In genomic region chr3:130926504-130926903, GRCh38 we compare ENCODE assay signal across 19 cellular contexts. TPM values are rescaled to one million over a fixed set of nuclear protein-coding genes. Genes with fewer than 3 reads are reported as not detected.
DNase-seq lines count a peak whose midpoint lies in the region; ATAC-seq and TF ChIP-seq lines count a peak whose summit lies in the region.
"Had no signal": no experiment of that assay in that cellular context is flagged by ENCODE, and none has a peak within 500 bp of the region (broad histone marks: within the 10 kb centered on the region; RNA-seq: fewer than 3 reads in every experiment).

No MANE protein-coding gene starts in this region.

- H3K27me3 Mint-ChIP-seq in central memory CD8-positive, alpha-beta T cell: no peaks in the 10 kb centered on the region
- peaks cover 6% of the 10 kb centered on the region for H3K27me3 Mint-ChIP-seq in nephron progenitor cell (ENCODE audit: low read depth, poor library complexity)
- H3K27me3 Mint-ChIP-seq in activated T-helper 2 cell treated with anti-CD3 and anti-CD28 coated beads, Interferon-gamma antibody, Interleukin-2, Interleukin-4, amounts not matched to agents 10 μg/mL and 5 μg/mL and 100 μg/mL, durations not matched to agents 14 hours and 24 hours and 36 hours (ENCODE audit: low read depth): no peaks in the 10 kb centered on the region
- H3K27me3 Mint-ChIP-seq: CD4-positive, CD25-positive, alpha-beta regulatory T cell had no signal

- H3K9me3 Mint-ChIP-seq in central memory CD8-positive, alpha-beta T cell: peaks cover 9% of the 10 kb centered on the region
- H3K9me3 Mint-ChIP-seq in nephron progenitor cell: peaks cover 40% of the 10 kb centered on the region
- peaks cover 33% of the 10 kb centered on the region for H3K9me3 Mint-ChIP-seq in activated T-helper 2 cell treated with anti-CD3 and anti-CD28 coated beads, Interferon-gamma antibody, Interleukin-2, Interleukin-4, amounts not matched to agents 10 μg/mL and 5 μg/mL and 100 μg/mL, durations not matched to agents 14 hours and 24 hours and 36 hours

- peaks cover 13 to 40% (median 28%) of the 10 kb centered on the region in 11 experiments; a peak in 21 of 22 replicates for H3K36me3 ChIP-seq in BLaER1 treated with 17β-estradiol and CSF1 and Interleukin-3, amounts not matched to agents 10 nM and 100 nM
- peaks cover 17% of the 10 kb centered on the region; the same call in 1 of the 2 replicates for H3K36me3 ChIP-seq in OCI-LY1 (ENCODE audit: insufficient read depth, low read length)

- peaks cover 73% of the 10 kb centered on the region for H3K4me1 Mint-ChIP-seq in central memory CD8-positive, alpha-beta T cell
- H3K4me1 Mint-ChIP-seq in nephron progenitor cell: peaks cover 5% of the 10 kb centered on the region
- H3K4me1 Mint-ChIP-seq in activated T-helper 2 cell treated with anti-CD3 and anti-CD28 coated beads, Interferon-gamma antibody, Interleukin-2, Interleukin-4, amounts not matched to agents 10 μg/mL and 5 μg/mL and 100 μg/mL, durations not matched to agents 14 hours and 24 hours and 36 hours (ENCODE audit: low read depth): peaks cover 19% of the 10 kb centered on the region

- TF ChIP-seq CTCF in OCI-LY1 (IDR thresholded peaks at IDR 0.05; ENCODE audit: low read length) (no peak), nephron progenitor cell (IDR thresholded peaks at IDR 0.05) (no peak)

- no peak overlapping the region for H3K4me3 ChIP-seq in BLaER1 treated with 17β-estradiol and CSF1 and Interleukin-3, amounts not matched to agents 10 nM and 100 nM
- H3K4me3 ChIP-seq in OCI-LY1 (ENCODE audit: low read depth, low read length, poor library complexity, severe bottlenecking): no peak overlapping the region

- H3K27me3 ChIP-seq in BLaER1 treated with 17β-estradiol and CSF1 and Interleukin-3, amounts not matched to agents 10 nM and 100 nM: no peaks in the 10 kb centered on the region
- no peaks in the 10 kb centered on the region for H3K27me3 ChIP-seq in OCI-LY1 (ENCODE audit: insufficient read depth, low read length)

- DNase-seq in central memory CD8-positive, alpha-beta T cell (ENCODE audit: low spot score in 2 of 2): no peak
- DNase-seq in nephron progenitor cell: no peak
- DNase-seq in stimulated activated CD4-positive, alpha-beta T cell treated with anti-CD3 and anti-CD28 coated beads, Interleukin-2, amount 100 ng/mL, for 24 hours: no peak
- DNase-seq in activated T-helper 2 cell treated with anti-CD3 and anti-CD28 coated beads, Interferon-gamma antibody, Interleukin-2, Interleukin-4, amounts not matched to agents 10 μg/mL and 5 μg/mL and 100 μg/mL, durations not matched to agents 14 hours and 24 hours and 36 hours (ENCODE audit: low spot score): no peak
- DNase-seq: AML-193; Caco-2; CD4-positive, CD25-positive, alpha-beta regulatory T cell; DMS153; H7; MV-4-11; NCI-H1417; NCI-H187 treated with DMSO at 0.1 percent for 48 hours; NCI-H446; NK-92 treated with Interleukin-12 subunit alpha and Interleukin-12 subunit beta, amount 100 ng/mL, for 24 hours; OCI-M1; SHP77 treated with DMSO at 0.1 percent for 48 hours had no signal

- ATAC-seq in central memory CD8-positive, alpha-beta T cell (replicated peaks; ENCODE audit: extremely low read depth, poor library complexity, severe bottlenecking): no peak
- no peak for ATAC-seq in HG03039 (IDR thresholded peaks at IDR 0.05; ENCODE audit: unreplicated experiment)

- peaks cover 92% of the 10 kb centered on the region for H3K79me2 ChIP-seq in OCI-LY1 (ENCODE audit: insufficient read depth, low read length)

- H3K4me2 ChIP-seq in BLaER1 treated with 17β-estradiol and CSF1 and Interleukin-3, amounts not matched to agents 10 nM and 100 nM: peak overlapping the region; percentile 7 to 88 (median 81); a peak in 19 of 22 replicates
- peak overlapping the region; percentile 28; the same call in 1 of the 2 replicates for H3K4me2 ChIP-seq in OCI-LY1 (ENCODE audit: low read length)

- H3K9me3 ChIP-seq in BLaER1 treated with 17β-estradiol and CSF1 and Interleukin-3, amounts not matched to agents 10 nM and 100 nM (replicated peaks in 1 of 11): peaks cover 28 to 33% (median 31%) of the 10 kb centered on the region in 11 experiments
- 0 out of 2 replicates have a peak, but pooled peaks cover 3% of the 10 kb centered on the region for H3K9me3 ChIP-seq in OCI-LY1 (ENCODE audit: low read length)
- H3K9me3 ChIP-seq: Caco-2 had no signal

- no peaks in the 10 kb centered on the region for H3K9me2 ChIP-seq in OCI-LY1 (ENCODE audit: low read depth, low read length)

- no peak overlapping the region for H3K9ac ChIP-seq in BLaER1 treated with 17β-estradiol and CSF1 and Interleukin-3, amounts not matched to agents 10 nM and 100 nM
- H3K9ac ChIP-seq in OCI-LY1 (ENCODE audit: low read length): no peak overlapping the region

- H3K27ac Mint-ChIP-seq in central memory CD8-positive, alpha-beta T cell (ENCODE audit: low read depth): peak overlapping the region; percentile 15
- peak overlapping the region; percentile 33 for H3K27ac Mint-ChIP-seq in nephron progenitor cell
- H3K27ac Mint-ChIP-seq in activated T-helper 2 cell treated with anti-CD3 and anti-CD28 coated beads, Interferon-gamma antibody, Interleukin-2, Interleukin-4, amounts not matched to agents 10 μg/mL and 5 μg/mL and 100 μg/mL, durations not matched to agents 14 hours and 24 hours and 36 hours: no peak overlapping the region

- peaks cover 4% of the 10 kb centered on the region for H3K36me3 Mint-ChIP-seq in central memory CD8-positive, alpha-beta T cell (ENCODE audit: insufficient read depth)
- peaks cover 58% of the 10 kb centered on the region for H3K36me3 Mint-ChIP-seq in nephron progenitor cell (ENCODE audit: low read depth)
- H3K36me3 Mint-ChIP-seq in activated T-helper 2 cell treated with anti-CD3 and anti-CD28 coated beads, Interferon-gamma antibody, Interleukin-2, Interleukin-4, amounts not matched to agents 10 μg/mL and 5 μg/mL and 100 μg/mL, durations not matched to agents 14 hours and 24 hours and 36 hours (ENCODE audit: low read depth): peaks cover 48% of the 10 kb centered on the region

- peaks cover 22 to 42% (median 37%) of the 10 kb centered on the region in 10 experiments for H3K4me1 ChIP-seq in BLaER1 treated with 17β-estradiol and CSF1 and Interleukin-3, amounts not matched to agents 10 nM and 100 nM
- peaks cover 38% of the 10 kb centered on the region for H3K4me1 ChIP-seq in OCI-LY1 (ENCODE audit: insufficient read depth, low read length, severe bottlenecking)
- H3K4me1 ChIP-seq: Caco-2 had no signal

- H3K27ac ChIP-seq in BLaER1 treated with 17β-estradiol and CSF1 and Interleukin-3, amounts not matched to agents 10 nM and 100 nM: peak overlapping the region in 6 of 11 experiments; percentile 17 to 76 (median 52); a peak in 8 of 22 replicates
- peak overlapping the region; percentile 57 for H3K27ac ChIP-seq in OCI-LY1 (ENCODE audit: low read depth, low read length, poor library complexity, severe bottlenecking)

- H3F3A ChIP-seq in OCI-LY1 (ENCODE audit: insufficient read depth, low read length): no peaks in the 10 kb centered on the region

- H2AFZ ChIP-seq in OCI-LY1 (ENCODE audit: low read length): no peak overlapping the region

- peaks cover 8 to 53% (median 33%) of the 10 kb centered on the region in 11 experiments; a peak in 17 of 22 replicates for H4K20me1 ChIP-seq in BLaER1 treated with 17β-estradiol and CSF1 and Interleukin-3, amounts not matched to agents 10 nM and 100 nM
- H4K20me1 ChIP-seq in OCI-LY1 (ENCODE audit: insufficient read depth, low read length): no peaks in the 10 kb centered on the region

- no peak overlapping the region for H3K4me3 Mint-ChIP-seq in central memory CD8-positive, alpha-beta T cell
- H3K4me3 Mint-ChIP-seq in nephron progenitor cell: no peak overlapping the region
- no peak overlapping the region for H3K4me3 Mint-ChIP-seq in activated T-helper 2 cell treated with anti-CD3 and anti-CD28 coated beads, Interferon-gamma antibody, Interleukin-2, Interleukin-4, amounts not matched to agents 10 μg/mL and 5 μg/mL and 100 μg/mL, durations not matched to agents 14 hours and 24 hours and 36 hours (ENCODE audit: low read depth)

- intact Hi-C loops in activated T-helper 2 cell treated with anti-CD3 and anti-CD28 coated beads, Interferon-gamma antibody, Interleukin-2, Interleukin-4, amounts not matched to agents 10 μg/mL and 5 μg/mL and 100 μg/mL, durations not matched to agents 14 hours and 24 hours and 36 hours (cut with micrococcal nuclease): no loop called here

RNA-seq across cellular contexts. Expression of gene ATP2C1, which starts 32.6 kb away (rescaled TPM):
- total RNA-seq in activated T-helper 2 cell treated with anti-CD3 and anti-CD28 coated beads, Interferon-gamma antibody, Interleukin-2, Interleukin-4, amounts not matched to agents 10 μg/mL and 5 μg/mL and 100 μg/mL, durations not matched to agents 14 hours and 24 hours and 36 hours: 59.4 and 63.7 TPM in 2 replicates
